ENCODE assay signal across 11 cellular contexts in genomic region chr15:55255714-55256113, GRCh38. TPM values are rescaled to one million over a fixed set of nuclear protein-coding genes. Genes with fewer than 3 reads are reported as not detected.
DNase-seq lines count a peak whose midpoint lies in the region; ATAC-seq and TF ChIP-seq lines count a peak whose summit lies in the region.
"Had no signal": no experiment of that assay in that cellular context is flagged by ENCODE, and none has a peak within 500 bp of the region (broad histone marks: within the 10 kb centered on the region; RNA-seq: fewer than 3 reads in every experiment).

No MANE protein-coding gene starts in this region.

- H3K9me2 ChIP-seq in PC-3 (replicated peaks; ENCODE audit: low read length): no peaks in the 10 kb centered on the region

- CTCF ChIA-PET in PC-3 (lab: Charles Lee): no interaction called here

- H2AFZ ChIP-seq in PC-3 (ENCODE audit: low read length): no peak overlapping the region

- no peaks in the 10 kb centered on the region for H3K79me2 ChIP-seq in PC-3 (ENCODE audit: low read length)

- H4K20me1 ChIP-seq in BLaER1 treated with 17β-estradiol and CSF1 and Interleukin-3, amounts not matched to agents 10 nM and 100 nM: peaks cover 0 to 29% (median 0%) of the 10 kb centered on the region in 11 experiments; a peak in 2 of 22 replicates
- no peaks in the 10 kb centered on the region for H4K20me1 ChIP-seq in PC-3 (ENCODE audit: low read length)

- peaks cover 9 to 86% (median 52%) of the 10 kb centered on the region in 10 experiments; a peak in 18 of 20 replicates for H3K4me1 ChIP-seq in BLaER1 treated with 17β-estradiol and CSF1 and Interleukin-3, amounts not matched to agents 10 nM and 100 nM
- no peaks in the 10 kb centered on the region for H3K4me1 ChIP-seq in PC-3 (ENCODE audit: insufficient read depth, low read length)

- BruUV-seq in PC-3 (replicated peaks; lab: Mats Ljungman, UMichigan): no TSS peak

- H3K4me3 ChIP-seq in BLaER1 treated with 17β-estradiol and CSF1 and Interleukin-3, amounts not matched to agents 10 nM and 100 nM: no peak overlapping the region
- no peak overlapping the region for H3K4me3 ChIP-seq in PC-3 (ENCODE audit: low read length)

- H3K27me3 ChIP-seq in BLaER1 treated with 17β-estradiol and CSF1 and Interleukin-3, amounts not matched to agents 10 nM and 100 nM: no peaks in the 10 kb centered on the region
- no peaks in the 10 kb centered on the region for H3K27me3 ChIP-seq in PC-3 (ENCODE audit: low read length)

- H3F3A ChIP-seq in PC-3 (ENCODE audit: low read length, unreplicated experiment): no peaks in the 10 kb centered on the region

- POLR2A ChIA-PET in PC-3 (lab: Charles Lee; ENCODE audit: unreplicated experiment): no interaction called here

- H3K9ac ChIP-seq in BLaER1 treated with 17β-estradiol and CSF1 and Interleukin-3, amounts not matched to agents 10 nM and 100 nM: no peak overlapping the region; a peak in 1 of 22 replicates
- H3K9ac ChIP-seq in PC-3 (ENCODE audit: low read length): no peak overlapping the region

- TF ChIP-seq CTCF in PC-3 (conservative IDR thresholded peaks at IDR 0.05; ENCODE audit: low read depth, low read length): no peak

- H3K36me3 ChIP-seq in BLaER1 treated with 17β-estradiol and CSF1 and Interleukin-3, amounts not matched to agents 10 nM and 100 nM: peaks cover 0 to 70% (median 29%) of the 10 kb centered on the region in 11 experiments; a peak in 16 of 22 replicates
- H3K36me3 ChIP-seq in PC-3 (ENCODE audit: low read depth, low read length): no peaks in the 10 kb centered on the region

- H3K27ac ChIP-seq in BLaER1 treated with 17β-estradiol and CSF1 and Interleukin-3, amounts not matched to agents 10 nM and 100 nM: peak overlapping the region in 7 of 11 experiments; percentile 11 to 60 (median 42); a peak in 12 of 22 replicates
- no peak overlapping the region for H3K27ac ChIP-seq in PC-3 (ENCODE audit: low read length)

- H3K9me3 ChIP-seq in BLaER1 treated with 17β-estradiol and CSF1 and Interleukin-3, amounts not matched to agents 10 nM and 100 nM (replicated peaks in 1 of 11): peaks cover 0 to 21% (median 13%) of the 10 kb centered on the region in 11 experiments; a peak in 13 of 22 replicates
- no peaks in the 10 kb centered on the region for H3K9me3 ChIP-seq in PC-3 (ENCODE audit: low read length)

- peak overlapping the region; percentile 15 to 77 (median 61); a peak in 21 of 22 replicates for H3K4me2 ChIP-seq in BLaER1 treated with 17β-estradiol and CSF1 and Interleukin-3, amounts not matched to agents 10 nM and 100 nM
- H3K4me2 ChIP-seq in PC-3 (ENCODE audit: low read length): no peak overlapping the region

- DNase-seq in dermis blood vessel endothelial cell (peak; percentile 26), NOMO-1 treated with DMSO at 0.1 percent for 48 hours (lab: John Stamatoyannopoulos, UW; ENCODE audit: unreplicated experiment) (no peak), PC-3 (no peak), SKM-1 treated with dmso at 0.1 percent for 144 hours (lab: John Stamatoyannopoulos, UW; ENCODE audit: unreplicated experiment) (no peak)
- DNase-seq: DMS79 treated with DMSO at 0.1 percent for 48 hours, HCEC 1CT, NCI-H2029 had no signal

- intact Hi-C loops in PC-3 (cut with micrococcal nuclease): no loop called here

- ATAC-seq in GM18867 (IDR thresholded peaks at IDR 0.05; ENCODE audit: unreplicated experiment): peak; percentile 72
- ATAC-seq in HG03432 (IDR thresholded peaks at IDR 0.05; ENCODE audit: unreplicated experiment): peak; percentile 58
- ATAC-seq in GM19455 (IDR thresholded peaks at IDR 0.05; ENCODE audit: unreplicated experiment): no peak
- no peak for ATAC-seq in PC-3

RNA-seq across cellular contexts. Expression of gene RAB27A, which starts 33.9 kb away (rescaled TPM):
- total RNA-seq in dermis blood vessel endothelial cell (12.3 and 27.4 TPM in 2 replicates), PC-3 (2014; rRNA removed) (6.3 and 9.4 TPM in 2 replicates)

RNA-seq across cellular contexts. Expression of gene RSL24D1, which starts 59.0 kb away (rescaled TPM):
- total RNA-seq in dermis blood vessel endothelial cell (63.1 and 63.5 TPM in 2 replicates), PC-3 (2014; rRNA removed) (37.0 and 43.5 TPM in 2 replicates)

Comparison
In these comparisons a context has a peak if more than half of its experiments do, and no peak if none do; other contexts are left out.
1. ATAC-seq: peak in GM18867 (single experiment) and HG03432 (single experiment); none in GM19455 (single experiment) and PC-3 (single experiment).